Comparison of ENCODE assay signal across 11 cellular contexts in genomic region chr2:176078440-176079284, GRCh38. TPM values are rescaled to one million over a fixed set of nuclear protein-coding genes. Genes with fewer than 3 reads are reported as not detected.
DNase-seq lines count a peak whose midpoint lies in the region; ATAC-seq and TF ChIP-seq lines count a peak whose summit lies in the region.
"Had no signal": no experiment of that assay in that cellular context is flagged by ENCODE, and none has a peak within 500 bp of the region (broad histone marks: within the 10 kb centered on the region; RNA-seq: fewer than 3 reads in every experiment).

No MANE protein-coding gene starts in this region.

- peaks cover 0 to 42% (median 27%) of the 10 kb centered on the region in 6 donors for H3K4me1 ChIP-seq in spleen

- no peak overlapping the region for H3K4me3 Mint-ChIP-seq in activated naive CD4-positive, alpha-beta T cell treated with anti-CD3 and anti-CD28 coated beads for 36 hours
- peak overlapping the region; percentile 99 for H3K4me3 Mint-ChIP-seq in glutamatergic neuron (ENCODE audit: unreplicated experiment)
- peak overlapping the region; percentile 41 to 72 for H3K4me3 Mint-ChIP-seq in stimulated activated naive B cell treated with anti-CD40 and anti-IgM and Interleukin-4, amounts not matched to agents 10 μg/mL and 1 μg/mL and 100 μg/mL, for 72 hours

- intact Hi-C loops in activated naive CD4-positive, alpha-beta T cell treated with anti-CD3 and anti-CD28 coated beads for 36 hours (cut with micrococcal nuclease): loop anchor here (5.0 kb wide), 1 partner anchor 34 kb away; no protein-coding TSS in a partner anchor
- intact Hi-C loops in spleen (cut with DNase I; ENCODE audit: low total_unique reads): no loop called here

- TF ChIP-seq POLR2A in spleen (IDR thresholded peaks at IDR 0.05): no peak

- CTCF ChIA-PET in activated naive CD4-positive, alpha-beta T cell treated with anti-CD3 and anti-CD28 coated beads for 36 hours (lab: Charles Lee): interaction anchor here (0.6 kb wide), 1 partner anchor 537 kb away, joined by 3 read pairs; no protein-coding TSS in a partner anchor

- H3K4me1 Mint-ChIP-seq in activated naive CD4-positive, alpha-beta T cell treated with anti-CD3 and anti-CD28 coated beads for 36 hours (ENCODE audit: low read depth): peaks cover 17% of the 10 kb centered on the region
- H3K4me1 Mint-ChIP-seq in glutamatergic neuron (ENCODE audit: low read depth, unreplicated experiment): peaks cover 22% of the 10 kb centered on the region
- H3K4me1 Mint-ChIP-seq in stimulated activated naive B cell treated with anti-CD40 and anti-IgM and Interleukin-4, amounts not matched to agents 10 μg/mL and 1 μg/mL and 100 μg/mL, for 72 hours: peaks cover 8 to 15% of the 10 kb centered on the region in 2 donors

- peak overlapping the region in 1 of 8 donors; percentile 53 for H3K4me3 ChIP-seq in spleen
- H3K4me3 ChIP-seq: GM12878, mucosa of descending colon had no signal

- H3K36me3 Mint-ChIP-seq in activated naive CD4-positive, alpha-beta T cell treated with anti-CD3 and anti-CD28 coated beads for 36 hours (ENCODE audit: low read depth): peaks cover 15% of the 10 kb centered on the region
- no peaks in the 10 kb centered on the region for H3K36me3 Mint-ChIP-seq in glutamatergic neuron (ENCODE audit: unreplicated experiment)
- H3K36me3 Mint-ChIP-seq in stimulated activated naive B cell treated with anti-CD40 and anti-IgM and Interleukin-4, amounts not matched to agents 10 μg/mL and 1 μg/mL and 100 μg/mL, for 72 hours: peaks cover 9 to 12% of the 10 kb centered on the region in 2 donors

- H3K9me3 Mint-ChIP-seq in activated naive CD4-positive, alpha-beta T cell treated with anti-CD3 and anti-CD28 coated beads for 36 hours: peaks cover 9% of the 10 kb centered on the region
- H3K9me3 Mint-ChIP-seq in glutamatergic neuron (ENCODE audit: unreplicated experiment): peaks cover 26% of the 10 kb centered on the region
- peaks cover 13 to 16% of the 10 kb centered on the region in 2 donors for H3K9me3 Mint-ChIP-seq in stimulated activated naive B cell treated with anti-CD40 and anti-IgM and Interleukin-4, amounts not matched to agents 10 μg/mL and 1 μg/mL and 100 μg/mL, for 72 hours

- ATAC-seq in stimulated activated naive B cell treated with anti-CD40 and anti-IgM and Interleukin-4, amounts not matched to agents 10 μg/mL and 1 μg/mL and 100 μg/mL, for 72 hours (replicated peaks): no peak
- ATAC-seq in GM21737 (IDR thresholded peaks at IDR 0.05; ENCODE audit: unreplicated experiment): no peak
- ATAC-seq: GM12878, mucosa of descending colon had no signal

- 7 to 16% (median 10%) methylated on average over 26 of the region's 26 CpGs for WGBS in spleen, 5 donors

- DNase-seq in activated naive CD4-positive, alpha-beta T cell treated with anti-CD3 and anti-CD28 coated beads for 36 hours: no peak
- DNase-seq in activated naive CD4-positive, alpha-beta T cell treated with Interleukin-2 at 50 U/mL for 16 hours: no peak
- DNase-seq in NCI-H526 treated with DMSO at 0.1 percent for 48 hours (lab: John Stamatoyannopoulos, UW) (peak; percentile 38), glutamatergic neuron (no peak), spleen (no peak), amygdala (lab: John Stamatoyannopoulos, UW) (no peak)
- no peak for DNase-seq in stimulated activated naive B cell treated with anti-CD40 and anti-IgM and Interleukin-4, amounts not matched to agents 10 μg/mL and 1 μg/mL and 100 μg/mL, for 72 hours
- DNase-seq: mucosa of descending colon had no signal

- peak overlapping the region; percentile 63 for H3K27ac Mint-ChIP-seq in activated naive CD4-positive, alpha-beta T cell treated with anti-CD3 and anti-CD28 coated beads for 36 hours
- peak overlapping the region; percentile 94 for H3K27ac Mint-ChIP-seq in glutamatergic neuron (ENCODE audit: unreplicated experiment)
- H3K27ac Mint-ChIP-seq in stimulated activated naive B cell treated with anti-CD40 and anti-IgM and Interleukin-4, amounts not matched to agents 10 μg/mL and 1 μg/mL and 100 μg/mL, for 72 hours: peak overlapping the region; percentile 97

- no peak overlapping the region for H3K27ac ChIP-seq in spleen

- peaks cover 75% of the 10 kb centered on the region for H3K27me3 Mint-ChIP-seq in activated naive CD4-positive, alpha-beta T cell treated with anti-CD3 and anti-CD28 coated beads for 36 hours (ENCODE audit: low read depth)
- peaks cover 34% of the 10 kb centered on the region for H3K27me3 Mint-ChIP-seq in glutamatergic neuron (ENCODE audit: unreplicated experiment)
- peaks cover 65 to 70% of the 10 kb centered on the region in 2 donors for H3K27me3 Mint-ChIP-seq in stimulated activated naive B cell treated with anti-CD40 and anti-IgM and Interleukin-4, amounts not matched to agents 10 μg/mL and 1 μg/mL and 100 μg/mL, for 72 hours

- peaks cover 0 to 51% (median 4%) of the 10 kb centered on the region in 8 donors for H3K9me3 ChIP-seq in spleen
- H3K9me3 ChIP-seq: mucosa of descending colon had no signal

- H3K27me3 ChIP-seq in spleen (replicated peaks in 1 of 7): peaks cover 28 to 100% (median 99%) of the 10 kb centered on the region in 7 donors

- TF ChIP-seq CTCF in glutamatergic neuron (IDR thresholded peaks at IDR 0.05; ENCODE audit: partially characterized antibody, unreplicated experiment): no peak
- TF ChIP-seq CTCF in spleen (IDR thresholded peaks at IDR 0.05 in 8 of 11, conservative IDR thresholded peaks at IDR 0.05 in 3 of 11): no peak

- H3K36me3 ChIP-seq in spleen: peaks cover 0 to 3% (median 0%) of the 10 kb centered on the region in 6 donors

RNA-seq across cellular contexts. Expression of gene EVX2, which starts 5.1 kb away (rescaled TPM):
- total RNA-seq in activated naive CD4-positive, alpha-beta T cell treated with anti-CD3 and anti-CD28 coated beads for 36 hours: not detected
- total RNA-seq in glutamatergic neuron (ENCODE audit: unreplicated experiment) (0.76 TPM), spleen (not detected)
- polyA plus RNA-seq in spleen: not detected
- total RNA-seq: GM12878 had no signal
- polyA plus RNA-seq: CD14-positive monocyte, GM12878 had no signal

RNA-seq across cellular contexts. Expression of gene HOXD13, which starts 13.9 kb away (rescaled TPM):
- not detected for total RNA-seq in activated naive CD4-positive, alpha-beta T cell treated with anti-CD3 and anti-CD28 coated beads for 36 hours
- total RNA-seq in glutamatergic neuron (ENCODE audit: unreplicated experiment): 0.17 TPM
- total RNA-seq in spleen: not detected
- polyA plus RNA-seq in spleen: not detected
- total RNA-seq: GM12878 had no signal
- polyA plus RNA-seq: CD14-positive monocyte, GM12878 had no signal

RNA-seq across cellular contexts. Expression of gene HOXD12, which starts 20.9 kb away (rescaled TPM):
- total RNA-seq in activated naive CD4-positive, alpha-beta T cell treated with anti-CD3 and anti-CD28 coated beads for 36 hours: not detected
- total RNA-seq in glutamatergic neuron (ENCODE audit: unreplicated experiment) (not detected), spleen (not detected)
- polyA plus RNA-seq in spleen: not detected
- total RNA-seq: GM12878, mucosa of descending colon had no signal
- polyA plus RNA-seq: CD14-positive monocyte, GM12878 had no signal

RNA-seq across cellular contexts. Expression of gene HOXD11, which starts 28.4 kb away (rescaled TPM):
- not detected for total RNA-seq in activated naive CD4-positive, alpha-beta T cell treated with anti-CD3 and anti-CD28 coated beads for 36 hours
- total RNA-seq in glutamatergic neuron (ENCODE audit: unreplicated experiment) (not detected), spleen (not detected)
- not detected for polyA plus RNA-seq in spleen
- total RNA-seq: GM12878 had no signal
- polyA plus RNA-seq: CD14-positive monocyte, GM12878 had no signal

RNA-seq across cellular contexts. Expression of gene HOXD10, which starts 37.9 kb away (rescaled TPM):
- not detected for total RNA-seq in activated naive CD4-positive, alpha-beta T cell treated with anti-CD3 and anti-CD28 coated beads for 36 hours
- total RNA-seq in glutamatergic neuron (ENCODE audit: unreplicated experiment): not detected
- total RNA-seq in spleen: not detected
- under 1 TPM in 1 of 3 donors, not detected in 2; 0.06 TPM for polyA plus RNA-seq in spleen
- total RNA-seq: GM12878 had no signal
- polyA plus RNA-seq: CD14-positive monocyte, GM12878 had no signal
